ENCODE assay signal across 14 cellular contexts in genomic region chr15:85606721-85607120, GRCh38.
DNase-seq lines count a peak whose midpoint lies in the region; FAIRE-seq and TF ChIP-seq lines count a peak whose summit lies in the region.
"Had no signal": no experiment of that assay in that cellular context is flagged by ENCODE, and none has a peak within 500 bp of the region (broad histone marks: within the 10 kb centered on the region; RNA-seq: fewer than 3 reads in every experiment).

No MANE protein-coding gene starts in this region.

- H3K27me3 ChIP-seq in keratinocyte (ENCODE audit: control insufficient read depth, extremely low read depth, insufficient read depth, low read length) (no peaks in the 10 kb centered on the region), subcutaneous abdominal adipose tissue (ENCODE audit: control insufficient read depth in 5 of 5, insufficient read depth in 4 of 5, low read length in 5 of 5) (no peaks in the 10 kb centered on the region), neural progenitor cell (no peaks in the 10 kb centered on the region)
- H3K27me3 ChIP-seq: testis had no signal

- TF ChIP-seq POLR2A in GM12892 (IDR thresholded peaks at IDR 0.05; ENCODE audit: low read depth, low read length) = no peak

- DNase-seq in activated CD4-positive, alpha-beta T cell treated with anti-CD3 and anti-CD28 coated beads, Interleukin-2, amount 10 ng/mL, durations not matched to agents 24 days and 14 days = no peak
- DNase-seq in activated CD4-positive, alpha-beta T cell treated with anti-CD3 and anti-CD28 coated beads, Interleukin-2, amount 50 U/mL, for 48 hours = no peak
- DNase-seq in keratinocyte (ENCODE audit: low read depth, low spot score) (no peak), AG08396 (ENCODE audit: low spot score) (no peak), GM12892 (ENCODE audit: insufficient read length) (no peak), neural progenitor cell (ENCODE audit: low spot score) (no peak)
- DNase-seq: activated gamma-delta T cell, DMS79, erythroblast, testis had no signal

- peaks cover 6% of the 10 kb centered on the region for H3F3A ChIP-seq in neural progenitor cell (ENCODE audit: low read depth)

- FAIRE-seq in keratinocyte (lab: Jason Lieb, UNC) (no peak), GM12892 (lab: Jason Lieb, UNC) (no peak)
- FAIRE-seq: A204.1 had no signal

- no peak overlapping the region for H3K9ac ChIP-seq in keratinocyte (ENCODE audit: control insufficient read depth, extremely low read depth, insufficient read depth, low read length)
- H3K9ac ChIP-seq in subcutaneous abdominal adipose tissue (ENCODE audit: low read length in 5 of 5) = peak overlapping the region in 1 of 5 donors; percentile 7
- H3K9ac ChIP-seq in neural progenitor cell = no peak overlapping the region

- no peak overlapping the region for H3K4me3 Mint-ChIP-seq in activated CD4-positive, alpha-beta T cell treated with anti-CD3 and anti-CD28 coated beads, Interleukin-2, amount 10 ng/mL, durations not matched to agents 24 days and 14 days
- H3K4me3 Mint-ChIP-seq in neural progenitor cell = no peak overlapping the region
- H3K4me3 Mint-ChIP-seq: central memory CD8-positive, alpha-beta T cell had no signal

- H3K36me3 Mint-ChIP-seq in activated CD4-positive, alpha-beta T cell treated with anti-CD3 and anti-CD28 coated beads, Interleukin-2, amount 10 ng/mL, durations not matched to agents 24 days and 14 days (ENCODE audit: low read depth) = peaks cover 35% of the 10 kb centered on the region
- H3K36me3 Mint-ChIP-seq in neural progenitor cell = peaks cover 29% of the 10 kb centered on the region

- H4K20me1 ChIP-seq in keratinocyte (ENCODE audit: control insufficient read depth, extremely low read depth, insufficient read depth, low read length) (no peaks in the 10 kb centered on the region), neural progenitor cell (ENCODE audit: low read depth) (peaks cover 6% of the 10 kb centered on the region)

- H3K36me3 ChIP-seq in keratinocyte (ENCODE audit: control insufficient read depth in 2 of 2, extremely low read depth in 1 of 2, insufficient read depth in 2 of 2, low read length in 2 of 2) (peaks cover 7 to 10% of the 10 kb centered on the region in 2 experiments), subcutaneous abdominal adipose tissue (ENCODE audit: control insufficient read depth in 5 of 5, insufficient read depth in 5 of 5, low read length in 5 of 5) (peaks cover 0 to 10% (median 7%) of the 10 kb centered on the region in 5 donors), neural progenitor cell (no peaks in the 10 kb centered on the region)

- peak overlapping the region; percentile 24 for H3K27ac ChIP-seq in VCaP
- peak overlapping the region; percentile 80 for H3K27ac ChIP-seq in keratinocyte (ENCODE audit: control insufficient read depth, insufficient read depth, low read length)
- H3K27ac ChIP-seq in subcutaneous abdominal adipose tissue (ENCODE audit: low read depth, low read length) = peak overlapping the region; percentile 76
- no peak overlapping the region for H3K27ac ChIP-seq in neural progenitor cell

- H3K4me1 Mint-ChIP-seq in activated CD4-positive, alpha-beta T cell treated with anti-CD3 and anti-CD28 coated beads, Interleukin-2, amount 10 ng/mL, durations not matched to agents 24 days and 14 days = peaks cover 16% of the 10 kb centered on the region
- H3K4me1 Mint-ChIP-seq in neural progenitor cell = peaks cover 4% of the 10 kb centered on the region

- H3K27ac Mint-ChIP-seq in activated CD4-positive, alpha-beta T cell treated with anti-CD3 and anti-CD28 coated beads, Interleukin-2, amount 10 ng/mL, durations not matched to agents 24 days and 14 days = peak overlapping the region; percentile 4
- no peak overlapping the region for H3K27ac Mint-ChIP-seq in neural progenitor cell

- H3K4me3 ChIP-seq in keratinocyte (ENCODE audit: control insufficient read depth in 2 of 3, extremely low read depth in 1 of 3, insufficient read depth in 2 of 3, low read depth in 1 of 3, low read length in 3 of 3) = no peak overlapping the region
- no peak overlapping the region for H3K4me3 ChIP-seq in subcutaneous abdominal adipose tissue (ENCODE audit: low read depth in 1 of 5, low read length in 5 of 5)
- no peak overlapping the region for H3K4me3 ChIP-seq in neural progenitor cell
- H3K4me3 ChIP-seq: testis had no signal

- H3K9me1 ChIP-seq in keratinocyte (ENCODE audit: control insufficient read depth, extremely low read depth, insufficient read depth, low read length) = no peaks in the 10 kb centered on the region

- H3K9me3 Mint-ChIP-seq in activated CD4-positive, alpha-beta T cell treated with anti-CD3 and anti-CD28 coated beads, Interleukin-2, amount 10 ng/mL, durations not matched to agents 24 days and 14 days = no peaks in the 10 kb centered on the region
- no peaks in the 10 kb centered on the region for H3K9me3 Mint-ChIP-seq in neural progenitor cell
- H3K9me3 Mint-ChIP-seq: central memory CD8-positive, alpha-beta T cell had no signal

- H3K79me2 ChIP-seq in keratinocyte (ENCODE audit: control insufficient read depth, insufficient read depth, low read length) (no peaks in the 10 kb centered on the region), neural progenitor cell (ENCODE audit: low read depth) (no peaks in the 10 kb centered on the region)

- dilution Hi-C loops in keratinocyte (cut with MboI; ENCODE audit: extremely low pct_ligation_motif_present, low sequenced_read_pairs) = no loop called here

- no peak overlapping the region for H2AFZ ChIP-seq in keratinocyte (ENCODE audit: control insufficient read depth, low read length)
- H2AFZ ChIP-seq in neural progenitor cell (replicated peaks) = no peak overlapping the region

- intact Hi-C loops in activated CD4-positive, alpha-beta T cell treated with anti-CD3 and anti-CD28 coated beads, Interleukin-2, amount 10 ng/mL, durations not matched to agents 24 days and 14 days (cut with micrococcal nuclease) = no loop called here

- H3K4me1 ChIP-seq in keratinocyte (ENCODE audit: control insufficient read depth, extremely low read depth, insufficient read depth, low read length) (peaks cover 26% of the 10 kb centered on the region), subcutaneous abdominal adipose tissue (ENCODE audit: control insufficient read depth in 5 of 5, insufficient read depth in 5 of 5, low read length in 5 of 5) (peaks cover 2 to 25% (median 23%) of the 10 kb centered on the region in 5 donors), neural progenitor cell (no peaks in the 10 kb centered on the region)

- H3K4me2 ChIP-seq in keratinocyte (ENCODE audit: control insufficient read depth, extremely low read depth, insufficient read depth, low read depth, low read length) (peak overlapping the region; percentile 72), neural progenitor cell (no peak overlapping the region)

- H3K27me3 Mint-ChIP-seq in activated CD4-positive, alpha-beta T cell treated with anti-CD3 and anti-CD28 coated beads, Interleukin-2, amount 10 ng/mL, durations not matched to agents 24 days and 14 days = no peaks in the 10 kb centered on the region
- peaks cover 3% of the 10 kb centered on the region for H3K27me3 Mint-ChIP-seq in neural progenitor cell (ENCODE audit: insufficient read depth, low read depth)
- H3K27me3 Mint-ChIP-seq: central memory CD8-positive, alpha-beta T cell had no signal

- H3K9me3 ChIP-seq in keratinocyte (ENCODE audit: control insufficient read depth, low read depth, low read length) (no peaks in the 10 kb centered on the region), subcutaneous abdominal adipose tissue (ENCODE audit: control insufficient read depth in 5 of 5, low read length in 5 of 5) (no peaks in the 10 kb centered on the region), neural progenitor cell (ENCODE audit: low read depth) (no peaks in the 10 kb centered on the region)
- H3K9me3 ChIP-seq: testis had no signal

- no peak for TF ChIP-seq CTCF in VCaP (conservative IDR thresholded peaks at IDR 0.05)
- TF ChIP-seq CTCF in keratinocyte (optimal IDR thresholded peaks at IDR 0.05 in 1 of 3, IDR thresholded peaks at IDR 0.05 in 1 of 3, conservative IDR thresholded peaks at IDR 0.05 in 1 of 3; ENCODE audit: extremely low read depth in 1 of 3, insufficient read depth in 2 of 3, low read length in 3 of 3) = no peak
- TF ChIP-seq CTCF in neural progenitor cell (IDR thresholded peaks at IDR 0.05) = no peak
